ENCODE assay signal across 1 cellular context in genomic region chr2:152583512-152584188, GRCh38.
TF ChIP-seq lines count a peak whose summit lies in the region.

No MANE protein-coding gene starts in this region.

TF ChIP-seq in K562, 482 proteins besides CTCF, POLR2A, EP300 and RAD21 (continued from another document):
- TF ChIP-seq, protein P1, sequence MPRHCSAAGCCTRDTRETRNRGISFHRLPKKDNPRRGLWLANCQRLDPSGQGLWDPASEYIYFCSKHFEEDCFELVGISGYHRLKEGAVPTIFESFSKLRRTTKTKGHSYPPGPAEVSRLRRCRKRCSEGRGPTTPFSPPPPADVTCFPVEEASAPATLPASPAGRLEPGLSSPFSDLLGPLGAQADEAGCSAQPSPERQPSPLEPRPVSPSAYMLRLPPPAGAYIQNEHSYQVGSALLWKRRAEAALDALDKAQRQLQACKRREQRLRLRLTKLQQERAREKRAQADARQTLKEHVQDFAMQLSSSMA (CRISPR knock-in tag; IDR thresholded peaks at IDR 0.05): no peak
- TF ChIP-seq ZNF707 (CRISPR knock-in tag; conservative IDR thresholded peaks at IDR 0.05) (no peak), ZFX (CRISPR knock-in tag; IDR thresholded peaks at IDR 0.05) (no peak), ZNF324 (CRISPR knock-in tag; IDR thresholded peaks at IDR 0.05) (no peak), IRF2 (CRISPR knock-in tag; IDR thresholded peaks at IDR 0.05) (no peak), TEAD4 (IDR thresholded peaks at IDR 0.05; ENCODE audit: low read length) (peak; percentile 76), TEAD4 (CRISPR knock-in tag; IDR thresholded peaks at IDR 0.05; ENCODE audit: borderline replicate concordance) (no peak), GATAD2B (IDR thresholded peaks at IDR 0.05; ENCODE audit: borderline replicate concordance) (peak; percentile 55), RBM25 (IDR thresholded peaks at IDR 0.05; ENCODE audit: low read depth, low read length, severe bottlenecking) (no peak), ZNF583 (CRISPR knock-in tag; IDR thresholded peaks at IDR 0.05) (no peak), SMC3 (conservative IDR thresholded peaks at IDR 0.05; ENCODE audit: insufficient read depth, low read depth, low read length) (no peak), TCF7 (IDR thresholded peaks at IDR 0.05; ENCODE audit: borderline replicate concordance) (no peak), RFX7 (CRISPR knock-in tag; IDR thresholded peaks at IDR 0.05) (no peak)
- TF ChIP-seq, protein P2, sequence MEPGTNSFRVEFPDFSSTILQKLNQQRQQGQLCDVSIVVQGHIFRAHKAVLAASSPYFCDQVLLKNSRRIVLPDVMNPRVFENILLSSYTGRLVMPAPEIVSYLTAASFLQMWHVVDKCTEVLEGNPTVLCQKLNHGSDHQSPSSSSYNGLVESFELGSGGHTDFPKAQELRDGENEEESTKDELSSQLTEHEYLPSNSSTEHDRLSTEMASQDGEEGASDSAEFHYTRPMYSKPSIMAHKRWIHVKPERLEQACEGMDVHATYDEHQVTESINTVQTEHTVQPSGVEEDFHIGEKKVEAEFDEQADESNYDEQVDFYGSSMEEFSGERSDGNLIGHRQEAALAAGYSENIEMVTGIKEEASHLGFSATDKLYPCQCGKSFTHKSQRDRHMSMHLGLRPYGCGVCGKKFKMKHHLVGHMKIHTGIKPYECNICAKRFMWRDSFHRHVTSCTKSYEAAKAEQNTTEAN (CRISPR knock-in tag; IDR thresholded peaks at IDR 0.05): no peak
